ENCODE assay signal across 11 cellular contexts in genomic region chr7:34596887-34597286, GRCh38.
DNase-seq lines count a peak whose midpoint lies in the region; ATAC-seq and TF ChIP-seq lines count a peak whose summit lies in the region.
"Had no signal": no experiment of that assay in that cellular context is flagged by ENCODE, and none has a peak within 500 bp of the region (broad histone marks: within the 10 kb centered on the region; RNA-seq: fewer than 3 reads in every experiment).

No MANE protein-coding gene starts in this region.

- peak; percentile 75 for ATAC-seq in SK-N-SH treated with all-trans-retinoic acid at 6 μM for 48 hours

- H3K36me3 ChIP-seq in HEK293 (ENCODE audit: control insufficient read depth in 2 of 2, insufficient read depth in 1 of 2, low read length in 2 of 2) (no peaks in the 10 kb centered on the region), kidney epithelial cell (ENCODE audit: control insufficient read depth, insufficient read depth, low read length) (no peaks in the 10 kb centered on the region)
- H3K36me3 ChIP-seq: spleen, tibial artery had no signal

- no peaks in the 10 kb centered on the region for H3K9me3 ChIP-seq in HEK293 (ENCODE audit: control insufficient read depth, insufficient read depth, low read depth, low read length)
- H3K9me3 ChIP-seq: tibial artery had no signal

- POLR2A ChIA-PET in HEK293 (lab: Yijun Ruan, JAX), result no interaction called here

- H3K4me1 ChIP-seq in HEK293 (ENCODE audit: control insufficient read depth, insufficient read depth, low read length), result no peaks in the 10 kb centered on the region
- H3K4me1 ChIP-seq: spleen, tibial artery had no signal

- H3K27ac ChIP-seq in HEK293 (ENCODE audit: extremely low read depth, low read depth, low read length), result no peak overlapping the region
- H3K27ac ChIP-seq: spleen, tibial artery had no signal

- TF ChIP-seq CTCF in HEK293 (tag by site-specific recombination; IDR thresholded peaks at IDR 0.05) (no peak), kidney epithelial cell (IDR thresholded peaks at IDR 0.05; ENCODE audit: insufficient read depth, low read length, poor library complexity, severe bottlenecking) (peak; percentile 23)

- H3K27me3 ChIP-seq in kidney epithelial cell (ENCODE audit: control insufficient read depth, insufficient read depth, low read length), result no peaks in the 10 kb centered on the region
- H3K27me3 ChIP-seq: spleen, tibial artery had no signal

- peak; percentile 43 for DNase-seq in DMS 273 (lab: John Stamatoyannopoulos, UW; ENCODE audit: unreplicated experiment)
- no peak for DNase-seq in DMS 273 treated with DMSO at 0.1 percent for 48 hours (lab: John Stamatoyannopoulos, UW)
- DNase-seq in kidney epithelial cell (ENCODE audit: low read depth), result no peak
- no peak for DNase-seq in nucleus accumbens (lab: John Stamatoyannopoulos, UW)
- DNase-seq in stimulated activated naive CD4-positive, alpha-beta T cell (lab: John Stamatoyannopoulos, UW), result no peak
- no peak for DNase-seq in HuH-7.5 (ENCODE audit: low spot score)
- DNase-seq: activated naive CD8-positive, alpha-beta T cell treated with anti-CD3 and anti-CD28 coated beads, Interleukin-2, amount 10 ng/mL, durations not matched to agents 7 days and 5 days; spleen; tibial artery had no signal

- H3K4me3 ChIP-seq in HEK293 (ENCODE audit: low read depth, low read length) (no peak overlapping the region), kidney epithelial cell (ENCODE audit: low read depth, low read length) (no peak overlapping the region)
- H3K4me3 ChIP-seq: spleen, tibial artery had no signal

- CTCF ChIA-PET in HEK293 (lab: Yijun Ruan, JAX), result interaction anchor here (0.7 to 2.5 kb wide), 8 partner anchors 10 to 571 kb away, joined by 4 to 16 read pairs (median 8); no protein-coding TSS in a partner anchor

TF ChIP-seq in HEK293, 187 proteins besides CTCF, POLR2A, EP300 and RAD21:
- no peak for TF ChIP-seq TRIM28 (IDR thresholded peaks at IDR 0.05; ENCODE audit: borderline replicate concordance, low read length)
- TF ChIP-seq ZFP41 (tag by site-specific recombination; IDR thresholded peaks at IDR 0.05; ENCODE audit: borderline replicate concordance), result no peak
- no peak for TF ChIP-seq ZBTB7A (tag by site-specific recombination; IDR thresholded peaks at IDR 0.05; ENCODE audit: low read depth)
- no peak for TF ChIP-seq ZFHX2 (tag by site-specific recombination; conservative IDR thresholded peaks at IDR 0.05)
- no peak for TF ChIP-seq ZNF433 (tag by site-specific recombination; IDR thresholded peaks at IDR 0.05; ENCODE audit: low read depth)
- TF ChIP-seq ZNF837 (tag by site-specific recombination; IDR thresholded peaks at IDR 0.05), result no peak
- TF ChIP-seq ZNF654 (tag by site-specific recombination; IDR thresholded peaks at IDR 0.05; ENCODE audit: low read depth), result peak; percentile 13; the same call in 1 of the 2 replicates
TF ChIP-seq in HEK293: peak in this region for 1.

TF ChIP-seq in SK-N-SH treated with all-trans-retinoic acid at 6 μM for 48 hours, 23 proteins besides CTCF, POLR2A, EP300 and RAD21:
- TF ChIP-seq GLIS3 (CRISPR knock-in tag; IDR thresholded peaks at IDR 0.05) (no peak), PATZ1 (CRISPR knock-in tag; IDR thresholded peaks at IDR 0.05; ENCODE audit: borderline replicate concordance) (no peak), CSRNP3 (CRISPR knock-in tag; IDR thresholded peaks at IDR 0.05) (no peak), ZFP30 (CRISPR knock-in tag; IDR thresholded peaks at IDR 0.05) (no peak), TSHZ2 (CRISPR knock-in tag; IDR thresholded peaks at IDR 0.05) (no peak)
TF ChIP-seq in SK-N-SH treated with all-trans-retinoic acid at 6 μM for 48 hours: peak in this region for 0.
